ENCODE assay signal across 8 cellular contexts in the genomic region with DNA sequence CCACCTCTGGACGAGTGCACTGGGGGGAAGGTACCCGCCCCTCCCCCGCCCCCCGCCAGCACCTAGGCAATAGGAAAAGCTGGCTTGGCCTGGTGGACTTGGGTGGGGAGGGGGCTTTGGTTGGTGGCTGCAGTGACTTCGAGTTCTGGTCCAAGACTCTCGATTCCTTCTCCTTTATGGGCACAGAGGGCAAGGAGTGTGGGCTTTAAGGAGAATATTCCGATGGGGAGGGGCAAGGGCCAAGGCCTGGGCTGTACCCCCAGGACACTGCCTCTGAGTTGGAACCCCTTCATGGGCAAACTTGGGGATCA. TPM values are rescaled to one million over a fixed set of nuclear protein-coding genes. Genes with fewer than 3 reads are reported as not detected.
DNase-seq lines count a peak whose midpoint lies in the region; ATAC-seq, FAIRE-seq and TF ChIP-seq lines count a peak whose summit lies in the region.

No MANE protein-coding gene starts in this region.

- H3K4me1 ChIP-seq in Karpas-422 (ENCODE audit: low read length) (peaks cover 52% of the 10 kb centered on the region), H1 (replicated peaks in 1 of 4; ENCODE audit: control insufficient read depth in 3 of 4, insufficient read depth in 4 of 4, low read length in 3 of 4) (peaks cover 6 to 13% (median 10%) of the 10 kb centered on the region in 4 experiments)

- no peak for ATAC-seq in HG03045 (IDR thresholded peaks at IDR 0.05; ENCODE audit: unreplicated experiment)

- H3K27me3 ChIP-seq in Karpas-422 (ENCODE audit: low read length) (no peaks in the 10 kb centered on the region), H1 (replicated peaks in 1 of 4; ENCODE audit: control insufficient read depth in 3 of 4, extremely low read depth in 1 of 4, insufficient read depth in 3 of 4, low read length in 3 of 4) (peaks cover 0 to 2% (median 0%) of the 10 kb centered on the region in 4 experiments; a peak in 3 of 7 replicates)

- H2AK5ac ChIP-seq in H1 (ENCODE audit: low read depth, low read length): no peak overlapping the region

- POLR2A ChIA-PET in H1 (lab: Charles Lee; ENCODE audit: partially characterized antibody): interaction anchor here (0.6 to 2.2 kb wide), 8 partner anchors 11 to 509 kb away, joined by 3 to 12 read pairs (median 4); partner anchors contain the start of gene LRRC59

- TF ChIP-seq CTCF in C4-2B (conservative IDR thresholded peaks at IDR 0.05) (no peak), H1 (IDR thresholded peaks at IDR 0.05; ENCODE audit: control extremely low read depth in 1 of 3, insufficient read depth in 1 of 3, low read depth in 1 of 3, low read length in 3 of 3) (no peak), nephron (IDR thresholded peaks at IDR 0.05; ENCODE audit: unreplicated experiment in 3 of 3) (no peak)

- H3K4me3 ChIP-seq in Karpas-422 (ENCODE audit: low read length) (peak overlapping the region; percentile 86), H1 (ENCODE audit: extremely low read depth in 1 of 4, insufficient read depth in 2 of 4, low read depth in 3 of 4, low read length in 4 of 4) (peak overlapping the region; percentile 55 to 78 (median 68))

- no peaks in the 10 kb centered on the region for H3K36me3 ChIP-seq in Karpas-422 (ENCODE audit: insufficient read depth, low read length)
- H3K36me3 ChIP-seq in H1 (ENCODE audit: control insufficient read depth in 2 of 4, insufficient read depth in 4 of 4, low read length in 3 of 4): no peaks in the 10 kb centered on the region

- no peak overlapping the region for H2BK20ac ChIP-seq in H1 (ENCODE audit: low read length)

- H4K5ac ChIP-seq in H1 (ENCODE audit: insufficient read length, low read depth, low read length): no peak overlapping the region

- TF ChIP-seq EP300 in H1 (IDR thresholded peaks at IDR 0.05; ENCODE audit: borderline replicate concordance in 1 of 2, low read depth in 2 of 2, low read length in 2 of 2): no peak

- H3K79me2 ChIP-seq in Karpas-422 (ENCODE audit: low read length) (peaks cover 32% of the 10 kb centered on the region), H1 (ENCODE audit: control insufficient read depth in 1 of 2, insufficient read depth in 2 of 2, low read length in 2 of 2) (no peaks in the 10 kb centered on the region)

- H4K8ac ChIP-seq in H1 (ENCODE audit: extremely low read depth, insufficient read depth, low read length): peak overlapping the region; percentile 4

- no peaks in the 10 kb centered on the region for H3K9me2 ChIP-seq in Karpas-422 (replicated peaks; ENCODE audit: insufficient read depth, low read length)

- H3K4me1 Mint-ChIP-seq in nephron: peaks cover 59% of the 10 kb centered on the region

- no peak overlapping the region for H3K14ac ChIP-seq in H1 (ENCODE audit: insufficient read length)

- H3K56ac ChIP-seq in H1 (replicated peaks; ENCODE audit: insufficient read length, low read depth, low read length): no peak overlapping the region

- H4K91ac ChIP-seq in H1 (replicated peaks; ENCODE audit: insufficient read length, low read length): peak overlapping the region; percentile 5

- H3K4me2 ChIP-seq in Karpas-422 (ENCODE audit: low read depth, low read length, poor library complexity, severe bottlenecking): peak overlapping the region; percentile 75
- peak overlapping the region; percentile 83 to 86 for H3K4me2 ChIP-seq in H1 (ENCODE audit: insufficient read depth in 1 of 2, low read depth in 2 of 2, low read length in 2 of 2)

- no peak overlapping the region; the same call in 1 of the 2 replicates for H2BK15ac ChIP-seq in H1 (ENCODE audit: low read length)

- H3K9ac ChIP-seq in Karpas-422 (ENCODE audit: low read length) (peak overlapping the region; percentile 83), H1 (replicated peaks in 1 of 4; ENCODE audit: extremely low read depth in 1 of 4, low read depth in 3 of 4, low read length in 3 of 4) (peak overlapping the region in 1 of 4 experiments; percentile 68; a peak in 3 of 7 replicates)

- no peak overlapping the region for H2AFZ ChIP-seq in Karpas-422 (ENCODE audit: low read length)
- H2AFZ ChIP-seq in H1 (ENCODE audit: low read length): no peak overlapping the region

- DNase-seq in Karpas-422: no peak
- no peak for DNase-seq in H1 (ENCODE audit: low read depth in 1 of 2, low spot score in 2 of 2)
- no peak for DNase-seq in NCI-H1694 treated with DMSO at 0.1 percent for 48 hours (lab: John Stamatoyannopoulos, UW)
- no peak for DNase-seq in activated CD4-positive, CD25-positive, alpha-beta regulatory T cell treated with anti-CD3 and anti-CD28 coated beads, Interleukin-2, amount 50 U/mL, for 72 hours
- DNase-seq in activated CD4-positive, alpha-beta T cell treated with anti-CD3 and anti-CD28 coated beads for 48 hours: no peak

- H4K20me1 ChIP-seq in Karpas-422 (ENCODE audit: insufficient read depth, low read depth, low read length) (no peaks in the 10 kb centered on the region), H1 (replicated peaks in 1 of 2; ENCODE audit: control insufficient read depth in 1 of 2, insufficient read depth in 2 of 2, low read length in 2 of 2) (no peaks in the 10 kb centered on the region)

- no peak overlapping the region; the same call in 1 of the 2 replicates for H2BK12ac ChIP-seq in H1 (ENCODE audit: low read depth, low read length)

- H2BK120ac ChIP-seq in H1 (replicated peaks; ENCODE audit: low read depth, low read length): no peak overlapping the region

- TF ChIP-seq RAD21 in H1 (IDR thresholded peaks at IDR 0.05 in 1 of 2, conservative IDR thresholded peaks at IDR 0.05 in 1 of 2; ENCODE audit: low read depth in 2 of 2, low read length in 2 of 2): no peak

- H3K27ac ChIP-seq in C4-2B: peak overlapping the region; percentile 37
- peak overlapping the region; percentile 66 for H3K27ac ChIP-seq in Karpas-422 (ENCODE audit: low read length)
- H3K27ac ChIP-seq in H1 (ENCODE audit: low read depth, low read length): no peak overlapping the region

- no peak for FAIRE-seq in H1 (lab: Jason Lieb, UNC)

- no peaks in the 10 kb centered on the region for H3K79me1 ChIP-seq in H1 (ENCODE audit: low read depth, low read length)

- no peaks in the 10 kb centered on the region for H3K9me3 ChIP-seq in Karpas-422 (ENCODE audit: low read length)
- no peaks in the 10 kb centered on the region for H3K9me3 ChIP-seq in H1 (ENCODE audit: insufficient read depth in 2 of 2, low read depth in 1 of 2, low read length in 1 of 2)

- 7% methylated on average over 4 of the region's 7 CpGs; no CpG with 5 or more reads in 1 of the 2 experiments for WGBS in H1 (ENCODE audit: extremely low coverage in 1 of 2, insufficient coverage in 1 of 2, insufficient read length in 1 of 2, insufficient replicate concordance in 2 of 2, low coverage in 1 of 2, low lambda C conversion rate in 2 of 2, missing lambda C conversion rate in 1 of 2), 2 experiments

- H3K23ac ChIP-seq in H1 (ENCODE audit: insufficient read length): no peak overlapping the region

- CTCF ChIA-PET in H1 (lab: Charles Lee; ENCODE audit: partially characterized antibody): interaction anchor here (0.9 to 8.3 kb wide), 7 partner anchors 10 to 225 kb away, joined by 3 to 87 read pairs (median 5); partner anchors contain the start of genes COL1A1 and LRRC59

- no peak overlapping the region for H3K4ac ChIP-seq in H1 (replicated peaks; ENCODE audit: insufficient read length, low read depth, low read length)

- peaks cover 2% of the 10 kb centered on the region for H3K9me3 Mint-ChIP-seq in nephron

- 0 out of 2 replicates have a peak overlapping the region, but pooled peaks have one; percentile 62 for H2BK5ac ChIP-seq in H1 (ENCODE audit: low read depth, low read length)

- H3K18ac ChIP-seq in H1 (ENCODE audit: extremely low read depth, low read length): peak overlapping the region; percentile 54; the same call in 1 of the 2 replicates

- peaks cover 4% of the 10 kb centered on the region for H3K27me3 Mint-ChIP-seq in nephron (ENCODE audit: low read depth)

- H3K36me3 Mint-ChIP-seq in nephron (ENCODE audit: low read depth): no peaks in the 10 kb centered on the region

- no peak for TF ChIP-seq POLR2A in H1 (IDR thresholded peaks at IDR 0.05; ENCODE audit: control extremely low read depth in 1 of 2, low read depth in 2 of 2, low read length in 2 of 2)

- H3K27ac Mint-ChIP-seq in nephron: peak overlapping the region; percentile 85 to 97 (median 91)

- H3K23me2 ChIP-seq in H1 (ENCODE audit: low read depth, low read length): peaks cover 11% of the 10 kb centered on the region; the same call in 1 of the 2 replicates

- H3K4me3 Mint-ChIP-seq in nephron: peak overlapping the region; percentile 85 to 93 (median 92)

RNA-seq across cellular contexts. Expression of gene ACSF2, which starts 0.4 kb away (rescaled TPM):
- total RNA-seq in Karpas-422 (2014; rRNA removed; shearing (Covaris generic); ENCODE audit: low replicate concordance): 63.5 and 67.7 TPM in 2 replicates
- 16.1 and 16.3 TPM in 2 replicates for total RNA-seq in H1 (2021; fragmentation: NEBNext Ultra II Directional; extraction: Animal tissue kit (Norgen Biotek cat#: 25700))
- polyA plus RNA-seq in H1 (2011; rRNA removed): 14.5 and 19.7 TPM in 2 replicates
- polyA plus RNA-seq in H1 (2011; cell fraction: cytosol; rRNA removed): 16.9 TPM
- 63.8 TPM for polyA plus RNA-seq in H1 (2011; cell fraction: nucleus; rRNA removed)
- 15.8 to 18.7 TPM (median 17.3 TPM) in 4 replicates for polyA plus RNA-seq in H1 (2012, experiment 1 of 2)
- polyA plus RNA-seq in H1 (2012, experiment 2 of 2): 12.2 TPM
- 20.7 TPM for polyA plus RNA-seq in H1 (2013, experiment 1 of 2)
- 18.9 TPM for polyA plus RNA-seq in H1 (2013, experiment 2 of 2)
- 29.2 and 34.5 TPM in 2 replicates for polyA minus RNA-seq in H1 (2011; rRNA and poly(A)+ RNA removed)
- 10.1 TPM for polyA minus RNA-seq in H1 (2011; cell fraction: cytosol; rRNA and poly(A)+ RNA removed)
- polyA minus RNA-seq in H1 (2011; cell fraction: nucleus; rRNA and poly(A)+ RNA removed): 29.0 TPM

RNA-seq across cellular contexts. Expression of gene LRRC59, which starts 29.1 kb away (rescaled TPM):
- 53.3 and 68.0 TPM in 2 replicates for total RNA-seq in Karpas-422 (2014; rRNA removed; shearing (Covaris generic); ENCODE audit: low replicate concordance)
- 117 TPM in 2 replicates for total RNA-seq in H1 (2021; fragmentation: NEBNext Ultra II Directional; extraction: Animal tissue kit (Norgen Biotek cat#: 25700))
- polyA plus RNA-seq in H1 (2011; rRNA removed): 48.3 and 48.7 TPM in 2 replicates
- 58.5 TPM for polyA plus RNA-seq in H1 (2011; cell fraction: cytosol; rRNA removed)
- polyA plus RNA-seq in H1 (2011; cell fraction: nucleus; rRNA removed): 43.5 TPM
- 94.3 to 100 TPM (median 95.6 TPM) in 4 replicates for polyA plus RNA-seq in H1 (2012, experiment 1 of 2)
- polyA plus RNA-seq in H1 (2012, experiment 2 of 2): 68.4 TPM
- polyA plus RNA-seq in H1 (2013, experiment 1 of 2): 66.2 TPM
- 66.4 TPM for polyA plus RNA-seq in H1 (2013, experiment 2 of 2)
- polyA minus RNA-seq in H1 (2011; rRNA and poly(A)+ RNA removed): 104 and 110 TPM in 2 replicates
- 39.5 TPM for polyA minus RNA-seq in H1 (2011; cell fraction: cytosol; rRNA and poly(A)+ RNA removed)
- 37.6 TPM for polyA minus RNA-seq in H1 (2011; cell fraction: nucleus; rRNA and poly(A)+ RNA removed)

RNA-seq across cellular contexts. Expression of gene CHAD, which starts 42.3 kb away (rescaled TPM):
- not detected in 2 replicates for total RNA-seq in Karpas-422 (2014; rRNA removed; shearing (Covaris generic); ENCODE audit: low replicate concordance)
- 0.17 TPM in 1 of 2 replicates, not detected in the other for total RNA-seq in H1 (2021; fragmentation: NEBNext Ultra II Directional; extraction: Animal tissue kit (Norgen Biotek cat#: 25700))
- polyA plus RNA-seq in H1 (2011; rRNA removed): 0.03 and 0.06 TPM in 2 replicates
- polyA plus RNA-seq in H1 (2011; cell fraction: cytosol; rRNA removed): not detected
- not detected for polyA plus RNA-seq in H1 (2011; cell fraction: nucleus; rRNA removed)
- polyA plus RNA-seq in H1 (2012, experiment 1 of 2): 0.56 to 0.72 TPM (median 0.66 TPM) in 4 replicates
- polyA plus RNA-seq in H1 (2012, experiment 2 of 2): 0.12 TPM
- polyA plus RNA-seq in H1 (2013, experiment 1 of 2): 0.28 TPM
- 0.44 TPM for polyA plus RNA-seq in H1 (2013, experiment 2 of 2)
- polyA minus RNA-seq in H1 (2011; rRNA and poly(A)+ RNA removed): not detected in 2 replicates
- polyA minus RNA-seq in H1 (2011; cell fraction: cytosol; rRNA and poly(A)+ RNA removed): not detected
- not detected for polyA minus RNA-seq in H1 (2011; cell fraction: nucleus; rRNA and poly(A)+ RNA removed)

RNA-seq across cellular contexts. Expression of gene RSAD1, which starts 52.2 kb away (rescaled TPM):
- total RNA-seq in Karpas-422 (2014; rRNA removed; shearing (Covaris generic); ENCODE audit: low replicate concordance): 15.4 and 41.3 TPM in 2 replicates
- 31.3 and 33.5 TPM in 2 replicates for total RNA-seq in H1 (2021; fragmentation: NEBNext Ultra II Directional; extraction: Animal tissue kit (Norgen Biotek cat#: 25700))
- 17.9 and 21.9 TPM in 2 replicates for polyA plus RNA-seq in H1 (2011; rRNA removed)
- 27.8 TPM for polyA plus RNA-seq in H1 (2011; cell fraction: cytosol; rRNA removed)
- polyA plus RNA-seq in H1 (2011; cell fraction: nucleus; rRNA removed): 69.5 TPM
- 19.7 to 31.1 TPM (median 26.9 TPM) in 4 replicates for polyA plus RNA-seq in H1 (2012, experiment 1 of 2)
- 14.4 TPM for polyA plus RNA-seq in H1 (2012, experiment 2 of 2)
- polyA plus RNA-seq in H1 (2013, experiment 1 of 2): 16.6 TPM
- polyA plus RNA-seq in H1 (2013, experiment 2 of 2): 14.4 TPM
- 18.8 and 19.6 TPM in 2 replicates for polyA minus RNA-seq in H1 (2011; rRNA and poly(A)+ RNA removed)
- polyA minus RNA-seq in H1 (2011; cell fraction: cytosol; rRNA and poly(A)+ RNA removed): 22.9 TPM
- polyA minus RNA-seq in H1 (2011; cell fraction: nucleus; rRNA and poly(A)+ RNA removed): 41.0 TPM

RNA-seq across cellular contexts. Expression of gene EME1, which starts 53.4 kb away (rescaled TPM):
- 10.6 and 18.8 TPM in 2 replicates for total RNA-seq in Karpas-422 (2014; rRNA removed; shearing (Covaris generic); ENCODE audit: low replicate concordance)
- total RNA-seq in H1 (2021; fragmentation: NEBNext Ultra II Directional; extraction: Animal tissue kit (Norgen Biotek cat#: 25700)): 13.3 and 13.9 TPM in 2 replicates
- 13.9 and 16.3 TPM in 2 replicates for polyA plus RNA-seq in H1 (2011; rRNA removed)
- 23.2 TPM for polyA plus RNA-seq in H1 (2011; cell fraction: cytosol; rRNA removed)
- 62.4 TPM for polyA plus RNA-seq in H1 (2011; cell fraction: nucleus; rRNA removed)
- 19.3 to 29.0 TPM (median 22.2 TPM) in 4 replicates for polyA plus RNA-seq in H1 (2012, experiment 1 of 2)
- polyA plus RNA-seq in H1 (2012, experiment 2 of 2): 4.9 TPM
- 14.5 TPM for polyA plus RNA-seq in H1 (2013, experiment 1 of 2)
- polyA plus RNA-seq in H1 (2013, experiment 2 of 2): 12.3 TPM
- 16.0 and 17.8 TPM in 2 replicates for polyA minus RNA-seq in H1 (2011; rRNA and poly(A)+ RNA removed)
- 12.3 TPM for polyA minus RNA-seq in H1 (2011; cell fraction: cytosol; rRNA and poly(A)+ RNA removed)
- 28.1 TPM for polyA minus RNA-seq in H1 (2011; cell fraction: nucleus; rRNA and poly(A)+ RNA removed)
